In genomic region chr5:52770287-52770939, GRCh38 we compare ENCODE assay signal across 1 cellular context.
TF ChIP-seq lines count a peak whose summit lies in the region.

No MANE protein-coding gene starts in this region.

TF ChIP-seq in SK-N-SH, 30 proteins besides CTCF, POLR2A, EP300 and RAD21:
- TF ChIP-seq CHD2 (IDR thresholded peaks at IDR 0.05; ENCODE audit: low read length, partially characterized antibody) (no peak), GATA2 (CRISPR knock-in tag; IDR thresholded peaks at IDR 0.05) (0 out of 2 replicates have a peak, but pooled peaks have one; percentile 23)
TF ChIP-seq in SK-N-SH: peak in this region for 1.
